Comparison of ENCODE assay signal across 8 cellular contexts in genomic region chr20:35091808-35092523, GRCh38. TPM values are rescaled to one million over a fixed set of nuclear protein-coding genes. Genes with fewer than 3 reads are reported as not detected.
DNase-seq lines count a peak whose midpoint lies in the region; ATAC-seq and TF ChIP-seq lines count a peak whose summit lies in the region.

No MANE protein-coding gene starts in this region.

- H3K9me3 ChIP-seq in DND-41 (ENCODE audit: insufficient read depth, low read length, severe bottlenecking) = no peaks in the 10 kb centered on the region
- no peaks in the 10 kb centered on the region for H3K9me3 ChIP-seq in iPS-20b (ENCODE audit: insufficient read depth, low read depth, low read length)
- H3K9me3 ChIP-seq in spleen = no peaks in the 10 kb centered on the region

- peak overlapping the region; percentile 79 for H2AFZ ChIP-seq in DND-41 (ENCODE audit: low read depth, low read length)
- H2AFZ ChIP-seq in KMS-11 (ENCODE audit: low read depth) = peak overlapping the region; percentile 98

- H3K4me3 ChIP-seq in DND-41 (ENCODE audit: low read depth in 1 of 2, low read length in 2 of 2) (peak overlapping the region; percentile 71 to 97), KMS-11 (IDR thresholded peaks at IDR 0.05; ENCODE audit: insufficient read depth, low read depth, low read length) (peak overlapping the region; percentile 38), iPS-20b (ENCODE audit: low read length) (peak overlapping the region; percentile 96), spleen (peak overlapping the region; percentile 81 to 97 (median 91))

- peak overlapping the region; percentile 84 for H3K27ac ChIP-seq in DND-41 (ENCODE audit: low read length)
- H3K27ac ChIP-seq in KMS-11 = peak overlapping the region; percentile 54; the same call in 1 of the 2 replicates
- peak overlapping the region; percentile 91 for H3K27ac ChIP-seq in angular gyrus (ENCODE audit: low read depth, low read length)
- H3K27ac ChIP-seq in iPS-20b (ENCODE audit: low read length) = peak overlapping the region; percentile 76
- H3K27ac ChIP-seq in spleen = peak overlapping the region; percentile 90 to 98 (median 92)

- TF ChIP-seq CTCF in DND-41 (IDR thresholded peaks at IDR 0.05; ENCODE audit: borderline replicate concordance, extremely low read depth, low read length, poor library complexity, severe bottlenecking) = no peak
- TF ChIP-seq CTCF in KMS-11 (conservative IDR thresholded peaks at IDR 0.05; ENCODE audit: low read depth, low read length) = no peak
- TF ChIP-seq CTCF in spleen (IDR thresholded peaks at IDR 0.05 in 8 of 11, conservative IDR thresholded peaks at IDR 0.05 in 3 of 11) = no peak

- ATAC-seq in DND-41 (ENCODE audit: insufficient read depth, low read depth) = peak; percentile 20; the same call in 2 of the 3 replicates
- ATAC-seq in GM21515 (IDR thresholded peaks at IDR 0.05; ENCODE audit: unreplicated experiment) = peak; percentile 20

- H3K4me2 ChIP-seq in DND-41 (ENCODE audit: insufficient read depth, low read length) (peak overlapping the region; percentile 85), KMS-11 (peak overlapping the region; percentile 49)

- H3K36me3 ChIP-seq in DND-41 (ENCODE audit: insufficient read depth, low read length) (peaks cover 20% of the 10 kb centered on the region), KMS-11 (ENCODE audit: insufficient read depth) (no peaks in the 10 kb centered on the region), iPS-20b (ENCODE audit: insufficient read depth, low read depth, low read length) (peaks cover 12% of the 10 kb centered on the region; the same call in 1 of the 2 replicates), spleen (peaks cover 0 to 20% (median 3%) of the 10 kb centered on the region in 6 donors)

- H3K27me3 ChIP-seq in DND-41 (ENCODE audit: insufficient read depth, low read length, poor library complexity) (no peaks in the 10 kb centered on the region), KMS-11 (ENCODE audit: insufficient read depth, low read depth) (no peaks in the 10 kb centered on the region), iPS-20b (ENCODE audit: insufficient read depth, low read length) (no peaks in the 10 kb centered on the region), spleen (replicated peaks in 1 of 7) (no peaks in the 10 kb centered on the region)

- intact Hi-C loops in spleen (cut with DNase I; ENCODE audit: low total_unique reads) = no loop called here

- TF ChIP-seq POLR2A in spleen (IDR thresholded peaks at IDR 0.05) = no peak

- H4K20me1 ChIP-seq in DND-41 (ENCODE audit: insufficient read depth, low read length) = peaks cover 22% of the 10 kb centered on the region; the same call in 1 of the 2 replicates
- no peaks in the 10 kb centered on the region; the same call in 1 of the 2 replicates for H4K20me1 ChIP-seq in KMS-11 (ENCODE audit: insufficient read depth)

- H3K4me1 ChIP-seq in DND-41 (ENCODE audit: insufficient read depth, low read length) (peaks cover 54% of the 10 kb centered on the region), KMS-11 (ENCODE audit: low read depth, poor library complexity, severe bottlenecking) (peaks cover 46% of the 10 kb centered on the region), iPS-20b (ENCODE audit: insufficient read depth, low read length) (peaks cover 14% of the 10 kb centered on the region), spleen (peaks cover 28 to 75% (median 61%) of the 10 kb centered on the region in 6 donors)

- H3K79me2 ChIP-seq in DND-41 (ENCODE audit: insufficient read depth, low read length) = peaks cover 59% of the 10 kb centered on the region
- peaks cover 50% of the 10 kb centered on the region for H3K79me2 ChIP-seq in KMS-11 (ENCODE audit: insufficient read depth, low read depth)

- DNase-seq in DND-41 (peak; percentile 29), spleen (no peak), NCI-H2196 (lab: John Stamatoyannopoulos, UW; ENCODE audit: unreplicated experiment) (no peak), GM19240 (ENCODE audit: insufficient read length, low spot score) (no peak)

- WGBS in spleen, 5 donors = 0 to 1% (median 0%) methylated on average over 22 to 28 of the region's 28 CpGs

- H3K9ac ChIP-seq in DND-41 (ENCODE audit: low read depth, low read length) (peak overlapping the region; percentile 90), KMS-11 (peak overlapping the region; percentile 87), iPS-20b (ENCODE audit: low read depth, low read length) (peak overlapping the region; percentile 88)

RNA-seq across cellular contexts. Expression of gene TRPC4AP, which starts 0.6 kb away (rescaled TPM):
- 10 to 100 TPM; 59.2 to 81.7 (median 67.1) TPM for total RNA-seq in spleen
- polyA plus RNA-seq in spleen = 10 to 100 TPM; 26.3 to 45.9 (median 34.9) TPM

RNA-seq across cellular contexts. Expression of gene EDEM2, which starts 55.2 kb away (rescaled TPM):
- 10 to 100 TPM; 30.7 to 37.5 (median 34.3) TPM for total RNA-seq in spleen
- polyA plus RNA-seq in spleen = 10 to 100 TPM; 18.3 to 28.4 (median 25.4) TPM

Comparison
In these comparisons a context has a peak if more than half of its experiments do, and no peak if none do; other contexts are left out.
1. H3K4me3 ChIP-seq: peak in every context shown above with its lines; median percentile 96 in iPS-20b; 91 in spleen; 84 in DND-41; 38 in KMS-11.